ENCODE assay signal across 9 cellular contexts in the genomic region with DNA sequence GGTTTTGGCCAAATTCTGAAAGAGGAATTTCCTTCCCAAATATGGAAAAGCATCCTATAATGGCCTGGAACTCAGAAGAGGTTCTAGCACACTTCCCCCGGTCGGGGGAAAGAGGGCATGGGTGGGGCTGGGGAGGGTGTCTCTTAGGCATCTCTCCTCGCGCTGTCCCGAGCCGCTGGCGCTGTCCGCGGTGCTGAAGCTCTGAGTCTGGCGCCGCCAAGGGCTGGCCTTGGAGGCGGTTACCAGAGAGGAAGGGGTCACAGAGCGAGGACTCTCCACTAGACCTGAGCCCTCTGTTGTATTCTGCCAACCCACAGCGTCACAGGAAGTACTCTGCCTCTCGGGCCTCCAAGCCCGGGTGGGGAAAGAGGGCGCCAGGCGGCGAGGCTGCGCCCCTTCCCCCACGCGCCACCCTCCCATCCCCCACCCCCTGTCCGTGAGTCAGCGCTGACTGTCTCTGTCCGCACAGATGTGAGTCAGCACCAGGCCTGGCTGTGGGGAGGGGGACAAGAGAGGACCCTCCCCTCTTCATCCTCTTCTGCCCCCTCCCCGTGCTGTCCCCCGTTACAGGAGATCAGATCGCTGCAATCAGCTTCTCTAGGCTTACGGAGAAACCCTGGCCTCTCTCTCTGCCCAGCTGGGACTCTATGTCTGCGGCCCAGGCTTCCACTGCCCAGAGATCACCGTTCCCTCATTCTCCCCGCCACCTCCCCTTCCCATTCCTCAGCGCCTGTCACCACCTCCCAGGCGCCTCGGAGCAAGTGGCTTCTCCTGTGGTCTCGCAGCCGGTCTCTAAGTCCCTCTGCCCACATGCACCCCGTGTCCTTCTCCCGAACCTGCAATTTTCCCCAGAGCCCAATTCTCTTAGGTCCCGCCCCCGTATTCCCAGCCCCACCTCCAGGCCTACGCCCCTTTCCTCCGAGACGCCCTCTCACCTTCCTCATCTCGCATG. TPM values are rescaled to one million over a fixed set of nuclear protein-coding genes. Genes with fewer than 3 reads are reported as not detected.
DNase-seq lines count a peak whose midpoint lies in the region; ATAC-seq lines count a peak whose summit lies in the region.
"Had no signal": no experiment of that assay in that cellular context is flagged by ENCODE, and none has a peak within 500 bp of the region (broad histone marks: within the 10 kb centered on the region; RNA-seq: fewer than 3 reads in every experiment).

No MANE protein-coding gene starts in this region.

- H3K36me3 Mint-ChIP-seq in activated CD4-positive, alpha-beta memory T cell treated with anti-CD3 and anti-CD28 coated beads for 36 hours = no peaks in the 10 kb centered on the region

- H3K4me3 Mint-ChIP-seq in activated CD4-positive, alpha-beta memory T cell treated with anti-CD3 and anti-CD28 coated beads for 36 hours = no peak overlapping the region
- H3K4me3 Mint-ChIP-seq: dendritic cell treated with granulocyte-macrophage colony-stimulating factor and Interleukin-4, amounts not matched to agents 40 ng/mL and 50 ng/mL, for 4 days had no signal

- intact Hi-C loops in activated CD4-positive, alpha-beta memory T cell treated with anti-CD3 and anti-CD28 coated beads for 36 hours (cut with micrococcal nuclease) = no loop called here

- peaks cover 7% of the 10 kb centered on the region for H3K4me1 ChIP-seq in mesodermal cell (ENCODE audit: control insufficient read depth, insufficient read depth, low read length, poor library complexity, severe bottlenecking)

- H3K36me3 ChIP-seq in mesodermal cell (ENCODE audit: control insufficient read depth, insufficient read depth, low read length) = peaks cover 25% of the 10 kb centered on the region

- no peak overlapping the region for H3K27ac Mint-ChIP-seq in activated CD4-positive, alpha-beta memory T cell treated with anti-CD3 and anti-CD28 coated beads for 36 hours
- H3K27ac Mint-ChIP-seq: dendritic cell treated with granulocyte-macrophage colony-stimulating factor and Interleukin-4, amounts not matched to agents 40 ng/mL and 50 ng/mL, for 4 days had no signal

- DNase-seq in NCI-H2196 (lab: John Stamatoyannopoulos, UW; ENCODE audit: unreplicated experiment) = peak; percentile 40
- DNase-seq in NCI-H2196 treated with DMSO at 0.1 percent for 48 hours (lab: John Stamatoyannopoulos, UW; ENCODE audit: unreplicated experiment) = no peak
- peak; percentile 30 for DNase-seq in NCI-H510A (lab: John Stamatoyannopoulos, UW)
- DNase-seq in activated CD4-positive, alpha-beta memory T cell treated with anti-CD3 and anti-CD28 coated beads for 36 hours = peak; percentile 78
- peak; percentile 54 for DNase-seq in effector CD8-positive, alpha-beta T cell (lab: John Stamatoyannopoulos, UW)
- DNase-seq in stimulated activated CD8-positive, alpha-beta memory T cell treated with anti-CD3 and anti-CD28 coated beads, Interleukin-7, amount 100 ng/mL, for 48 hours (ENCODE audit: extremely low read depth in 1 of 2, low read depth in 1 of 2) = peak; percentile 20 to 32

- CTCF ChIA-PET in activated CD4-positive, alpha-beta memory T cell treated with anti-CD3 and anti-CD28 coated beads for 36 hours (lab: Charles Lee) = interaction anchor here (0.8 to 3.1 kb wide), 3 partner anchors 9 to 31 kb away, joined by 3 to 14 read pairs (median 7); no protein-coding TSS in a partner anchor

- no peaks in the 10 kb centered on the region for H3K9me3 ChIP-seq in mesodermal cell (ENCODE audit: control insufficient read depth, low read length)

- peaks cover 38% of the 10 kb centered on the region for H3K27me3 Mint-ChIP-seq in activated CD4-positive, alpha-beta memory T cell treated with anti-CD3 and anti-CD28 coated beads for 36 hours

- no peak for ATAC-seq in HG02938 (IDR thresholded peaks at IDR 0.05; ENCODE audit: unreplicated experiment)

- no peaks in the 10 kb centered on the region for H3K4me1 Mint-ChIP-seq in activated CD4-positive, alpha-beta memory T cell treated with anti-CD3 and anti-CD28 coated beads for 36 hours (ENCODE audit: low read depth)

- POLR2A ChIA-PET in activated CD4-positive, alpha-beta memory T cell treated with anti-CD3 and anti-CD28 coated beads for 36 hours (lab: Charles Lee) = no interaction called here

- H3K4me3 ChIP-seq in mesodermal cell (ENCODE audit: extremely low read depth, insufficient read depth, low read length, poor library complexity, severe bottlenecking) = peak overlapping the region; percentile 60

- 0% methylated on average over 24 to 28 of the region's 45 CpGs for WGBS in mesodermal cell (ENCODE audit: insufficient coverage in 2 of 2), 2 experiments

- peak overlapping the region; percentile 90 for H3K27ac ChIP-seq in mesodermal cell (ENCODE audit: low read depth, low read length, severe bottlenecking)

- H3K9me3 Mint-ChIP-seq in activated CD4-positive, alpha-beta memory T cell treated with anti-CD3 and anti-CD28 coated beads for 36 hours = no peaks in the 10 kb centered on the region
- H3K9me3 Mint-ChIP-seq: dendritic cell treated with granulocyte-macrophage colony-stimulating factor and Interleukin-4, amounts not matched to agents 40 ng/mL and 50 ng/mL, for 4 days had no signal

RNA-seq across cellular contexts. Expression of a gene that starts 0.8 kb away (rescaled TPM):
- under 1 TPM in 1 of 2 experiments, not detected in 1; 0.24 TPM for total RNA-seq in activated CD4-positive, alpha-beta memory T cell treated with anti-CD3 and anti-CD28 coated beads for 36 hours
- polyA plus RNA-seq in mesodermal cell (2013, experiment 1 of 2) = 60.9 TPM
- polyA plus RNA-seq in mesodermal cell (2013, experiment 2 of 2) = 50.0 TPM

RNA-seq across cellular contexts. Expression of a gene that starts 24.1 kb away (rescaled TPM):
- total RNA-seq in activated CD4-positive, alpha-beta memory T cell treated with anti-CD3 and anti-CD28 coated beads for 36 hours = not detected
- polyA plus RNA-seq in mesodermal cell (2013, experiment 1 of 2) = not detected
- polyA plus RNA-seq in mesodermal cell (2013, experiment 2 of 2) = not detected

RNA-seq across cellular contexts. Expression of a gene that starts 29.3 kb away (rescaled TPM):
- total RNA-seq in activated CD4-positive, alpha-beta memory T cell treated with anti-CD3 and anti-CD28 coated beads for 36 hours = 10 to 100 TPM; 37.3 to 39.1 TPM
- 32.8 TPM for polyA plus RNA-seq in mesodermal cell (2013, experiment 1 of 2)
- polyA plus RNA-seq in mesodermal cell (2013, experiment 2 of 2) = 32.5 TPM

RNA-seq across cellular contexts. Expression of a gene that starts 54.7 kb away (rescaled TPM):
- total RNA-seq in activated CD4-positive, alpha-beta memory T cell treated with anti-CD3 and anti-CD28 coated beads for 36 hours = 100 to 1,000 TPM; 219 to 229 TPM
- polyA plus RNA-seq in mesodermal cell (2013, experiment 1 of 2) = 4.9 TPM
- polyA plus RNA-seq in mesodermal cell (2013, experiment 2 of 2) = 2.5 TPM

RNA-seq across cellular contexts. Expression of a gene that starts 55.4 kb away (rescaled TPM):
- not detected for total RNA-seq in activated CD4-positive, alpha-beta memory T cell treated with anti-CD3 and anti-CD28 coated beads for 36 hours
- polyA plus RNA-seq in mesodermal cell (2013, experiment 1 of 2) = not detected
- polyA plus RNA-seq in mesodermal cell (2013, experiment 2 of 2) = not detected
